In genomic region chr2:233855345-233855744, GRCh38 we compare ENCODE assay signal across 13 cellular contexts.
A peak's percentile ranks its signal among the peaks of the same experiment; 100 is the strongest.
DNase-seq lines count a peak whose midpoint lies in the region; ATAC-seq and TF ChIP-seq lines count a peak whose summit lies in the region.
"Had no signal": no experiment of that assay in that cellular context is flagged by ENCODE, and none has a peak within 500 bp of the region (broad histone marks: within the 10 kb centered on the region; RNA-seq: fewer than 3 reads in every experiment).

No MANE protein-coding gene starts in this region.

- H3K27ac Mint-ChIP-seq in stimulated activated naive CD8-positive, alpha-beta T cell treated with anti-CD3 and anti-CD28 coated beads, Interleukin-15, Interleukin-2, amounts not matched to agents 100 ng/mL and 50 ng/mL, for 24 hours: no peak overlapping the region

- H3K4me1 ChIP-seq in iPS-18a (ENCODE audit: control insufficient read depth, low read depth, low read length): peaks cover 12% of the 10 kb centered on the region

- H3K36me3 ChIP-seq in iPS-18a (ENCODE audit: control insufficient read depth, low read depth, low read length): peaks cover 22% of the 10 kb centered on the region
- H3K36me3 ChIP-seq: Peyer's patch, thyroid gland had no signal

- no peaks in the 10 kb centered on the region for H3K9me3 ChIP-seq in iPS-18a (ENCODE audit: control insufficient read depth, low read depth, low read length)
- H3K9me3 ChIP-seq: mucosa of descending colon, Peyer's patch, thyroid gland had no signal

- peak overlapping the region; percentile 98 for H3K4me3 Mint-ChIP-seq in stimulated activated naive CD8-positive, alpha-beta T cell treated with anti-CD3 and anti-CD28 coated beads, Interleukin-15, Interleukin-2, amounts not matched to agents 100 ng/mL and 50 ng/mL, for 24 hours

- H3K36me3 Mint-ChIP-seq in stimulated activated naive CD8-positive, alpha-beta T cell treated with anti-CD3 and anti-CD28 coated beads, Interleukin-15, Interleukin-2, amounts not matched to agents 100 ng/mL and 50 ng/mL, for 24 hours (ENCODE audit: low read depth): peaks cover 37% of the 10 kb centered on the region

- no peak overlapping the region for H3K9ac ChIP-seq in iPS-18a (ENCODE audit: low read length)

- H3K27me3 Mint-ChIP-seq in stimulated activated naive CD8-positive, alpha-beta T cell treated with anti-CD3 and anti-CD28 coated beads, Interleukin-15, Interleukin-2, amounts not matched to agents 100 ng/mL and 50 ng/mL, for 24 hours: peaks cover 3% of the 10 kb centered on the region

- H3K27me3 ChIP-seq in iPS-18a (ENCODE audit: control insufficient read depth, insufficient read depth, low read length): no peaks in the 10 kb centered on the region
- H3K27me3 ChIP-seq: Peyer's patch, thyroid gland had no signal

- H3K4me1 Mint-ChIP-seq in stimulated activated naive CD8-positive, alpha-beta T cell treated with anti-CD3 and anti-CD28 coated beads, Interleukin-15, Interleukin-2, amounts not matched to agents 100 ng/mL and 50 ng/mL, for 24 hours (ENCODE audit: low read depth): peaks cover 36% of the 10 kb centered on the region

- H3K4me3 ChIP-seq in iPS-18a (ENCODE audit: low read length): peak overlapping the region; percentile 83

- DNase-seq in stimulated activated naive CD8-positive, alpha-beta T cell treated with anti-CD3 and anti-CD28 coated beads, Interleukin-15, Interleukin-2, amounts not matched to agents 100 U/mL and 50 U/mL, for 24 hours: no peak
- DNase-seq in EL (no peak), GM03348 (ENCODE audit: low spot score) (no peak)
- DNase-seq: mucosa of descending colon; NCI-H187; Peyer's patch; stimulated activated CD4-positive, alpha-beta T cell treated with anti-CD3 and anti-CD28 coated beads, Interleukin-2, amount 100 ng/mL, for 48 hours had no signal

- H3K9me3 Mint-ChIP-seq in stimulated activated naive CD8-positive, alpha-beta T cell treated with anti-CD3 and anti-CD28 coated beads, Interleukin-15, Interleukin-2, amounts not matched to agents 100 ng/mL and 50 ng/mL, for 24 hours: no peaks in the 10 kb centered on the region

- H3K27ac ChIP-seq in VCaP (peak overlapping the region; percentile 72), iPS-18a (ENCODE audit: low read length) (no peak overlapping the region)
- H3K27ac ChIP-seq: thyroid gland had no signal

- TF ChIP-seq CTCF in VCaP (conservative IDR thresholded peaks at IDR 0.05): no peak

- no peak for ATAC-seq in stimulated activated naive CD8-positive, alpha-beta T cell treated with anti-CD3 and anti-CD28 coated beads, Interleukin-15, Interleukin-2, amounts not matched to agents 100 U/mL and 50 U/mL, for 24 hours
- ATAC-seq in HG03565 (IDR thresholded peaks at IDR 0.05; ENCODE audit: unreplicated experiment): no peak
- no peak for ATAC-seq in HG03095 (IDR thresholded peaks at IDR 0.05; ENCODE audit: unreplicated experiment)
